18 cellular contexts compared by ENCODE assay signal in genomic region chr11:69105431-69106123, GRCh38. TPM values are rescaled to one million over a fixed set of nuclear protein-coding genes. Genes with fewer than 3 reads are reported as not detected.
A peak's percentile ranks its signal among the peaks of the same experiment; 100 is the strongest.
DNase-seq lines count a peak whose midpoint lies in the region; ATAC-seq, FAIRE-seq and TF ChIP-seq lines count a peak whose summit lies in the region.
"Had no signal": no experiment of that assay in that cellular context is flagged by ENCODE, and none has a peak within 500 bp of the region (broad histone marks: within the 10 kb centered on the region; RNA-seq: fewer than 3 reads in every experiment).

No MANE protein-coding gene starts in this region.

- no peak for ATAC-seq in A549

- 77% methylated on average over 10 of the region's 20 CpGs for WGBS in A549 (ENCODE audit: missing lambda C conversion rate)
- 68% methylated on average over 9 of the region's 20 CpGs for WGBS in SK-N-SH (ENCODE audit: low lambda C conversion rate)

- no peaks in the 10 kb centered on the region for H3K9me2 ChIP-seq in SK-N-SH

- no peak for TF ChIP-seq EP300 in A549 (IDR thresholded peaks at IDR 0.05)
- TF ChIP-seq EP300 in SK-N-SH (IDR thresholded peaks at IDR 0.05; ENCODE audit: borderline replicate concordance in 1 of 2, low read depth in 1 of 2, low read length in 1 of 2) = no peak

- no peak for TF ChIP-seq CTCF in A549 (IDR thresholded peaks at IDR 0.05)
- TF ChIP-seq CTCF in SK-N-SH (IDR thresholded peaks at IDR 0.05) = no peak

- CTCF ChIA-PET in A549 (lab: Yijun Ruan, JAX) (interaction anchor here (0.7 to 15.2 kb wide), 11 partner anchors 9 to 562 kb away, joined by 3 to 262 read pairs (median 5); partner anchors contain the start of gene CCND1), SK-N-SH (lab: Yijun Ruan, JAX) (interaction anchor here (0.8 to 14.1 kb wide), 13 partner anchors 9 to 562 kb away, joined by 3 to 403 read pairs (median 5); partner anchors contain the start of gene CCND1)

- DNase-seq in A549 (ENCODE audit: low read depth in 1 of 2, low spot score in 1 of 2) (no peak), SK-N-SH (peak; percentile 80), COR-L47 (lab: John Stamatoyannopoulos, UW) (no peak), Kasumi-1 (lab: John Stamatoyannopoulos, UW) (no peak)
- DNase-seq in stimulated activated naive CD4-positive, alpha-beta T cell (lab: John Stamatoyannopoulos, UW) = no peak
- DNase-seq: DMS53, HCEC 1CT, MV-4-11, NCI-H2107, NCI-H446 treated with DMSO at 0.1 percent for 48 hours, NCI-H748 treated with DMSO at 0.1 percent for 48 hours, Peyer's patch, SHP77 treated with DMSO at 0.1 percent for 48 hours had no signal

- H3K4me3 ChIP-seq in A549 (no peak overlapping the region), BLaER1 (no peak overlapping the region), SK-N-SH (ENCODE audit: low read depth in 2 of 2, low read length in 1 of 2) (no peak overlapping the region), mucosa of stomach (ENCODE audit: low read length) (no peak overlapping the region)
- H3K4me3 ChIP-seq: Peyer's patch had no signal

- H3K36me3 ChIP-seq in BLaER1 (no peaks in the 10 kb centered on the region), SK-N-SH (replicated peaks in 1 of 2; ENCODE audit: control insufficient read depth in 1 of 2, insufficient read depth in 2 of 2, low read length in 1 of 2) (no peaks in the 10 kb centered on the region), mucosa of stomach (ENCODE audit: control insufficient read depth, insufficient read depth, low read length) (no peaks in the 10 kb centered on the region)
- H3K36me3 ChIP-seq: Peyer's patch had no signal

- H3K27me3 ChIP-seq in BLaER1 (peaks cover 14% of the 10 kb centered on the region; the same call in 1 of the 2 replicates), SK-N-SH (ENCODE audit: insufficient read depth) (no peaks in the 10 kb centered on the region), mucosa of stomach (ENCODE audit: control insufficient read depth, insufficient read depth, low read length) (peaks cover 10% of the 10 kb centered on the region)
- H3K27me3 ChIP-seq: Peyer's patch had no signal

- TF ChIP-seq RAD21 in A549 (conservative IDR thresholded peaks at IDR 0.05 in 1 of 2, IDR thresholded peaks at IDR 0.05 in 1 of 2) = no peak
- TF ChIP-seq RAD21 in SK-N-SH (IDR thresholded peaks at IDR 0.05; ENCODE audit: low read length) = no peak

- POLR2A ChIA-PET in A549 (lab: Yijun Ruan, JAX) = no interaction called here
- POLR2A ChIA-PET in SK-N-SH (lab: Yijun Ruan, JAX) = interaction anchor here (1.2 to 2.4 kb wide), 6 partner anchors 52 to 550 kb away, joined by 3 to 27 read pairs (median 6); no protein-coding TSS in a partner anchor

- no peak overlapping the region for H3K9ac ChIP-seq in BLaER1
- H3K9ac ChIP-seq in SK-N-SH = no peak overlapping the region
- H3K9ac ChIP-seq in mucosa of stomach (ENCODE audit: low read length) = peak overlapping the region; percentile 3

- H3K4me2 ChIP-seq in A549 (no peak overlapping the region), BLaER1 (peak overlapping the region; percentile 28; the same call in 1 of the 2 replicates), SK-N-SH (no peak overlapping the region)

- H4K20me1 ChIP-seq in BLaER1 (peaks cover 63% of the 10 kb centered on the region), SK-N-SH (ENCODE audit: insufficient read depth) (no peaks in the 10 kb centered on the region)

- peak overlapping the region; percentile 52 to 74; a peak in 4 of 6 replicates for H3K27ac ChIP-seq in A549
- H3K27ac ChIP-seq in BLaER1 = no peak overlapping the region
- H3K27ac ChIP-seq in SK-N-SH (ENCODE audit: low read depth in 2 of 2, low read length in 1 of 2) = peak overlapping the region in 1 of 2 experiments; percentile 78; a peak in 2 of 4 replicates
- H3K27ac ChIP-seq: Peyer's patch had no signal

- TF ChIP-seq POLR2A in A549 (IDR thresholded peaks at IDR 0.05; ENCODE audit: low read length) = no peak

- H3F3A ChIP-seq in SK-N-SH (replicated peaks; ENCODE audit: insufficient read depth) = no peaks in the 10 kb centered on the region

- H3K9me3 ChIP-seq in A549 (no peaks in the 10 kb centered on the region), BLaER1 (peaks cover 16% of the 10 kb centered on the region; the same call in 1 of the 2 replicates), SK-N-SH (no peaks in the 10 kb centered on the region), mucosa of stomach (ENCODE audit: control insufficient read depth, low read length) (no peaks in the 10 kb centered on the region)

- H2AFZ ChIP-seq in SK-N-SH (ENCODE audit: low read depth) = no peak overlapping the region

- no peaks in the 10 kb centered on the region for H3K79me2 ChIP-seq in SK-N-SH (ENCODE audit: insufficient read depth)

- H3K4me1 ChIP-seq in A549 = peaks cover 28% of the 10 kb centered on the region
- H3K4me1 ChIP-seq in BLaER1 = peaks cover 18% of the 10 kb centered on the region
- H3K4me1 ChIP-seq in SK-N-SH (ENCODE audit: control insufficient read depth in 1 of 2, insufficient read depth in 2 of 2, low read depth in 1 of 2, low read length in 1 of 2) = peaks cover 10 to 34% of the 10 kb centered on the region in 2 experiments; a peak in 2 of 4 replicates
- H3K4me1 ChIP-seq in mucosa of stomach (ENCODE audit: control insufficient read depth, insufficient read depth, low read length) = peaks cover 24% of the 10 kb centered on the region
- H3K4me1 ChIP-seq: Peyer's patch had no signal

- FAIRE-seq in A549 (lab: Jason Lieb, UNC) = no peak
- FAIRE-seq: G401.6, GM12892 had no signal

TF ChIP-seq in A549, 52 proteins besides CTCF, POLR2A, EP300 and RAD21:
- TF ChIP-seq CBX8 (IDR thresholded peaks at IDR 0.05) (no peak), MAZ (IDR thresholded peaks at IDR 0.05; ENCODE audit: borderline replicate concordance, low read depth, low read length) (no peak), FOSB (CRISPR knock-in tag; IDR thresholded peaks at IDR 0.05) (no peak), HOXB5 (CRISPR knock-in tag; IDR thresholded peaks at IDR 0.05) (no peak)

TF ChIP-seq in SK-N-SH, 30 proteins besides CTCF, POLR2A, EP300 and RAD21 (continues in another document):
- no peak for TF ChIP-seq ZBTB33 (IDR thresholded peaks at IDR 0.05; ENCODE audit: borderline replicate concordance, low read depth)
- no peak for TF ChIP-seq RCOR1 (IDR thresholded peaks at IDR 0.05; ENCODE audit: low read length)
- TF ChIP-seq MXI1 (IDR thresholded peaks at IDR 0.05; ENCODE audit: low read depth, low read length) = no peak
- TF ChIP-seq MAX (IDR thresholded peaks at IDR 0.05; ENCODE audit: low read depth) = no peak
- TF ChIP-seq EZH2phosphoT487 (IDR thresholded peaks at IDR 0.05; ENCODE audit: borderline replicate concordance, low read depth) = no peak
- TF ChIP-seq TEAD4 (IDR thresholded peaks at IDR 0.05; ENCODE audit: borderline replicate concordance, insufficient read depth) = no peak
- TF ChIP-seq ELF1 (IDR thresholded peaks at IDR 0.05) = no peak
- no peak for TF ChIP-seq JUND (IDR thresholded peaks at IDR 0.05)
- TF ChIP-seq NRF1 (IDR thresholded peaks at IDR 0.05; ENCODE audit: low read depth, low read length) = no peak
- TF ChIP-seq FOXM1 (IDR thresholded peaks at IDR 0.05; ENCODE audit: low read depth) = no peak
- TF ChIP-seq IRF3 (IDR thresholded peaks at IDR 0.05; ENCODE audit: low read depth, low read length) = no peak
- TF ChIP-seq TCF12 (IDR thresholded peaks at IDR 0.05) = no peak

RNA-seq across cellular contexts. Expression of gene SMIM38, which starts 50.2 kb away (rescaled TPM):
- polyA plus RNA-seq in A549 (2011; rRNA removed) (0.08 and 0.24 TPM in 2 replicates), A549 (2017; fragmentation: RNase III; extraction: RNeasy Plus Mini Kit Qiagen cat#74134 plus additional on column Dnase treatment) (0.05 to 0.08 TPM in 2 of 3 replicates, not detected in the other), SK-N-SH (2012; rRNA removed) (0.13 and 0.16 TPM in 2 replicates)
- 0.01 TPM in 2 replicates for polyA plus RNA-seq in A549 (2012; cell fraction: cytosol; rRNA removed)
- polyA plus RNA-seq in A549 (2012; cell fraction: nucleus; rRNA removed) = 0.23 and 0.27 TPM in 2 replicates
- polyA minus RNA-seq in A549 (2011; rRNA and poly(A)+ RNA removed) = 0.15 and 0.21 TPM in 2 replicates
- 0.01 and 0.09 TPM in 2 replicates for polyA plus RNA-seq in SK-N-SH (2012; cell fraction: cytosol; rRNA removed)
- 0.82 and 0.96 TPM in 2 replicates for polyA plus RNA-seq in SK-N-SH (2012; cell fraction: nucleus; rRNA removed)
- polyA plus RNA-seq: CD14-positive monocyte had no signal

RNA-seq across cellular contexts. Expression of gene TPCN2, which starts 56.8 kb away (rescaled TPM):
- polyA plus RNA-seq in A549 (2011; rRNA removed) = 8.1 and 8.9 TPM in 2 replicates
- 9.4 and 11.6 TPM in 2 replicates for polyA plus RNA-seq in A549 (2012; cell fraction: cytosol; rRNA removed)
- polyA plus RNA-seq in A549 (2012; cell fraction: nucleus; rRNA removed) = 34.4 and 38.1 TPM in 2 replicates
- polyA plus RNA-seq in A549 (2017; fragmentation: RNase III; extraction: RNeasy Plus Mini Kit Qiagen cat#74134 plus additional on column Dnase treatment) = 8.8 to 9.1 TPM (median 9.0 TPM) in 3 replicates
- 10.1 and 13.1 TPM in 2 replicates for polyA minus RNA-seq in A549 (2011; rRNA and poly(A)+ RNA removed)
- 7.6 and 8.7 TPM in 2 replicates for polyA plus RNA-seq in SK-N-SH (2012; rRNA removed)
- 3.3 and 4.5 TPM in 2 replicates for polyA plus RNA-seq in SK-N-SH (2012; cell fraction: cytosol; rRNA removed)
- 36.5 and 41.4 TPM in 2 replicates for polyA plus RNA-seq in SK-N-SH (2012; cell fraction: nucleus; rRNA removed)
